ENCODE assay signal across 8 cellular contexts in the genomic region with DNA sequence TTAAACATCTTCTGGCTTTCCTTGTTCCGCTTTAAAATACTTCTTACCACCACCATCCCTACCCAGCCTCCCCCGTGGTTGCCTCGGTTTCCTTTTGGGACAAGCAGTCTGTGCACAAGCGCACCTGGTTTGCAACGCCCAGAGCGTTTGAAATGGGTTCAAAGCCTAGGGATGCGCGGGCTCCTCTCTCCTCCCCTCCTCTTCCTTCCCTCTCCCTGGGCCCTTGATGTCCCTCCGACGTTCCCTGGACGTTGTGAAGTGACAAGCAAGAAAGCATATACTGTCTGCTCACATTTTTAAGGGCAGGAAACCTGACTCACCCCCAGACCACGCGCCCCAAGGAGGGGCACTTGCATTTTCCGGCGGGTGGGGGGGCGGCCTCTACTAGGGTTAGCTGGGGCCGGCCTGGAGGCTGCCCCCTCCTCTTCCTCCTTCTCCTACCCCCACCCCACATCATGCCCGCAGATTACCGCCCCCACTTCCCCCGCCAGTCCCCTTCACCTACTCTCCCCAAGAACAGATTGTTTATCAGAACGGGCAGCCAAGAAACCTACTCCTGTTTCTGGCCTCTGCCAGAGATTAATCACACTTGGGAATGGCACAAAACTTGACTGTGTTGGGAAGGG. TPM values are rescaled to one million over a fixed set of nuclear protein-coding genes. Genes with fewer than 3 reads are reported as not detected.
DNase-seq lines count a peak whose midpoint lies in the region; ATAC-seq and TF ChIP-seq lines count a peak whose summit lies in the region.

No MANE protein-coding gene starts in this region.

- H4K20me1 ChIP-seq in Karpas-422 (ENCODE audit: insufficient read depth, low read depth, low read length) = no peaks in the 10 kb centered on the region

- H3K36me3 Mint-ChIP-seq in MCF 10A (ENCODE audit: insufficient read depth, unreplicated experiment) = no peaks in the 10 kb centered on the region
- H3K36me3 Mint-ChIP-seq in activated T-cell treated with anti-CD3 and anti-CD28 coated beads, Interleukin-2, amount 50 U/mL, for 4 hours (ENCODE audit: insufficient read depth) = no peaks in the 10 kb centered on the region

- CTCF ChIA-PET in MCF 10A (lab: Yijun Ruan, JAX) = interaction anchor here (0.6 to 1.7 kb wide), 4 partner anchors 25 to 162 kb away, joined by 3 to 7 read pairs (median 4); no protein-coding TSS in a partner anchor

- H3K36me3 ChIP-seq in breast epithelium (no peaks in the 10 kb centered on the region), Karpas-422 (ENCODE audit: insufficient read depth, low read length) (no peaks in the 10 kb centered on the region)

- H3K27me3 ChIP-seq in breast epithelium (no peaks in the 10 kb centered on the region), right cardiac atrium (ENCODE audit: control insufficient read depth, insufficient read depth) (no peaks in the 10 kb centered on the region), Karpas-422 (ENCODE audit: low read length) (no peaks in the 10 kb centered on the region)

- POLR2A ChIA-PET in MCF 10A (lab: Yijun Ruan, JAX) = interaction anchor here (10.0 kb wide), 1 partner anchor 9 kb away, joined by 721 read pairs; a partner anchor contains a TSS

- ATAC-seq in activated T-cell treated with anti-CD3 and anti-CD28 coated beads, Interleukin-2, amount 50 U/mL, for 4 hours = no peak
- ATAC-seq in right cardiac atrium = no peak
- no peak for ATAC-seq in HG02840 (IDR thresholded peaks at IDR 0.05; ENCODE audit: low FRiP score, unreplicated experiment)

- no peaks in the 10 kb centered on the region for H3K9me3 Mint-ChIP-seq in MCF 10A (ENCODE audit: unreplicated experiment)
- H3K9me3 Mint-ChIP-seq in activated T-cell treated with anti-CD3 and anti-CD28 coated beads, Interleukin-2, amount 50 U/mL, for 4 hours = no peaks in the 10 kb centered on the region

- BruUV-seq in MCF 10A (replicated peaks; lab: Mats Ljungman, UMichigan) = no TSS peak

- H3K9ac ChIP-seq in Karpas-422 (ENCODE audit: low read length) = no peak overlapping the region

- WGBS in right cardiac atrium = 34% methylated on average over 21 of the region's 21 CpGs

- intact Hi-C loops in breast epithelium (cut with DNase I; ENCODE audit: low total_unique reads) (no loop called here), MCF 10A (cut with micrococcal nuclease) (no loop called here), right cardiac atrium (cut with DNase I) (no loop called here)

- H3K27ac ChIP-seq in breast epithelium = peak overlapping the region; percentile 95 to 99
- H3K27ac ChIP-seq in right cardiac atrium (ENCODE audit: low read length) = peak overlapping the region; percentile 21
- H3K27ac ChIP-seq in Karpas-422 (ENCODE audit: low read length) = no peak overlapping the region

- H3K4me3 ChIP-seq in breast epithelium = peak overlapping the region in 2 of 3 donors; percentile 1 to 40
- H3K4me3 ChIP-seq in right cardiac atrium (ENCODE audit: low read length) = no peak overlapping the region
- no peak overlapping the region for H3K4me3 ChIP-seq in Karpas-422 (ENCODE audit: low read length)

- H3K4me3 Mint-ChIP-seq in MCF 10A (ENCODE audit: unreplicated experiment) = no peak overlapping the region
- H3K4me3 Mint-ChIP-seq in activated T-cell treated with anti-CD3 and anti-CD28 coated beads, Interleukin-2, amount 50 U/mL, for 4 hours = peak overlapping the region; percentile 72

- no peak overlapping the region for H3K27ac Mint-ChIP-seq in MCF 10A (ENCODE audit: low read depth, unreplicated experiment)

- no peak for TF ChIP-seq CTCF in breast epithelium (IDR thresholded peaks at IDR 0.05)
- no peak for TF ChIP-seq CTCF in MCF 10A (IDR thresholded peaks at IDR 0.05; ENCODE audit: unreplicated experiment)

- no peaks in the 10 kb centered on the region for H3K27me3 Mint-ChIP-seq in MCF 10A (ENCODE audit: insufficient read depth, unreplicated experiment)
- no peaks in the 10 kb centered on the region for H3K27me3 Mint-ChIP-seq in activated T-cell treated with anti-CD3 and anti-CD28 coated beads, Interleukin-2, amount 50 U/mL, for 4 hours (ENCODE audit: low read depth)

- H3K4me1 Mint-ChIP-seq in MCF 10A (ENCODE audit: insufficient read depth, unreplicated experiment) = peaks cover 41% of the 10 kb centered on the region
- peaks cover 83% of the 10 kb centered on the region for H3K4me1 Mint-ChIP-seq in activated T-cell treated with anti-CD3 and anti-CD28 coated beads, Interleukin-2, amount 50 U/mL, for 4 hours (ENCODE audit: low read depth)

- DNase-seq in breast epithelium (ENCODE audit: low spot score in 2 of 2) = no peak
- no peak for DNase-seq in MCF 10A (ENCODE audit: unreplicated experiment)
- peak; percentile 67 for DNase-seq in activated T-cell treated with anti-CD3 and anti-CD28 coated beads, Interleukin-2, amount 50 U/mL, for 4 hours
- DNase-seq in right cardiac atrium = peak in 1 of 3 donors; percentile 66
- DNase-seq in stimulated activated CD4-positive, alpha-beta T cell treated with anti-CD3 and anti-CD28 coated beads, Interleukin-2, amount 100 ng/mL, for 4 hours (ENCODE audit: low read depth) = peak; percentile 58
- DNase-seq in Karpas-422 = no peak
- no peak for DNase-seq in NCI-H1694 (lab: John Stamatoyannopoulos, UW)

- H3K9me2 ChIP-seq in Karpas-422 (replicated peaks; ENCODE audit: insufficient read depth, low read length) = no peaks in the 10 kb centered on the region

- no peak overlapping the region for H2AFZ ChIP-seq in Karpas-422 (ENCODE audit: low read length)

- H3K79me2 ChIP-seq in Karpas-422 (ENCODE audit: low read length) = no peaks in the 10 kb centered on the region

- no peak for TF ChIP-seq POLR2A in breast epithelium (IDR thresholded peaks at IDR 0.05)

- no peaks in the 10 kb centered on the region for H3K9me3 ChIP-seq in breast epithelium
- no peaks in the 10 kb centered on the region for H3K9me3 ChIP-seq in right cardiac atrium (ENCODE audit: control insufficient read depth, low read length)
- H3K9me3 ChIP-seq in Karpas-422 (ENCODE audit: low read length) = no peaks in the 10 kb centered on the region

- H3K4me2 ChIP-seq in Karpas-422 (ENCODE audit: low read depth, low read length, poor library complexity, severe bottlenecking) = no peak overlapping the region

- H3K4me1 ChIP-seq in breast epithelium (peaks cover 19 to 56% of the 10 kb centered on the region in 2 donors), right cardiac atrium (ENCODE audit: control insufficient read depth, insufficient read depth, low read length) (peaks cover 24% of the 10 kb centered on the region), Karpas-422 (ENCODE audit: low read length) (peaks cover 53% of the 10 kb centered on the region)

RNA-seq across cellular contexts. Expression of a gene that starts 9.5 kb away (rescaled TPM):
- total RNA-seq in breast epithelium = 10 to 100 TPM; 39.5 to 76.5 (median 47.2) TPM
- total RNA-seq in MCF 10A (2022) = 22.1 and 26.0 TPM in 2 replicates
- 10 to 100 TPM; 29.5 to 37.1 (median 32.7) TPM for total RNA-seq in activated T-cell treated with anti-CD3 and anti-CD28 coated beads, Interleukin-2, amount 50 U/mL, for 4 hours
- 10 to 100 TPM; 43.5 to 61.2 (median 51.5) TPM for total RNA-seq in right cardiac atrium
- 22.0 TPM for polyA plus RNA-seq in right cardiac atrium
- total RNA-seq in Karpas-422 (2014; rRNA removed; shearing (Covaris generic); ENCODE audit: low replicate concordance) = 11.8 and 22.2 TPM in 2 replicates

Comparison
In these comparisons a context has a peak if more than half of its experiments do, and no peak if none do; other contexts are left out.
1. DNase-seq: peak in activated T-cell treated with anti-CD3 and anti-CD28 coated beads, Interleukin-2, amount 50 U/mL, for 4 hours (single experiment) and stimulated activated CD4-positive, alpha-beta T cell treated with anti-CD3 and anti-CD28 coated beads, Interleukin-2, amount 100 ng/mL, for 4 hours (single experiment); none in breast epithelium (0 of 2), MCF 10A (single experiment), Karpas-422 (single experiment) and NCI-H1694 (single experiment).
2. H3K4me3 ChIP-seq: peak in breast epithelium (2 of 3); none in right cardiac atrium (single experiment) and Karpas-422 (single experiment).